2 cellular contexts compared by ENCODE assay signal in the genomic region with DNA sequence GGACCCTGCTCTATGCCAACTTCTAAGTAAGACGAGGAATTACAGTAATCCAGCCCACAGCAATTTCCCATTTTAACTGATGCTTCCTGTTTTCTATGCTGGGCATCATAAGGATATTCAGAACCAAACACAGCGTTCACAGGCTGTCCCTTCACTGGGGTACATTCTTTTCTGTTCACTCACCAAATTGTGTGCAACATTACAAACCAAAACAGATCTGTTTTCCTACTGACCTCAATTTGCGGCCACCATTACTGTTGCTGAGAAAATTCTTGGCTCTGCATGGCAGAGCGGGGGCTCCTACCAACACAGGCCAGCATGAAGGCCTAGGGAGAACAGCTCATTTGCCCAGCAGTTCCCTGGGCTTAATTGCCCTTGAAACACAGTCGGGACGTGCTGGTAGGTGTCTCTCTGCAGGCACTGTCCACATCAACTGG.
TF ChIP-seq lines count a peak whose summit lies in the region.

No MANE protein-coding gene starts in this region.

TF ChIP-seq in IMR-90, 13 proteins besides CTCF, POLR2A, EP300 and RAD21:
- TF ChIP-seq MAZ (IDR thresholded peaks at IDR 0.05; ENCODE audit: borderline replicate concordance, low read depth, low read length) (peak; percentile 63; the same call in 1 of the 2 replicates), MAFK (IDR thresholded peaks at IDR 0.05; ENCODE audit: low read depth, low read length) (no peak), RCOR1 (IDR thresholded peaks at IDR 0.05; ENCODE audit: insufficient replicate concordance, low read length) (peak; percentile 22), CEBPB (IDR thresholded peaks at IDR 0.05; ENCODE audit: low read depth, low read length) (peak; percentile 87), SMC3 (IDR thresholded peaks at IDR 0.05; ENCODE audit: low read depth, low read length) (no peak), MXI1 (IDR thresholded peaks at IDR 0.05; ENCODE audit: borderline replicate concordance, low read depth, low read length) (no peak), FOS (IDR thresholded peaks at IDR 0.05; ENCODE audit: low read depth, low read length) (peak; percentile 45; the same call in 1 of the 2 replicates), NFE2L2 (IDR thresholded peaks at IDR 0.05; ENCODE audit: low read depth, low read length) (no peak), ELK1 (IDR thresholded peaks at IDR 0.05; ENCODE audit: borderline replicate concordance, low read depth, low read length) (no peak), BHLHE40 (IDR thresholded peaks at IDR 0.05; ENCODE audit: low read depth, low read length) (no peak), RFX5 (IDR thresholded peaks at IDR 0.05; ENCODE audit: low read depth, low read length) (no peak)
- TF ChIP-seq, protein P1, sequence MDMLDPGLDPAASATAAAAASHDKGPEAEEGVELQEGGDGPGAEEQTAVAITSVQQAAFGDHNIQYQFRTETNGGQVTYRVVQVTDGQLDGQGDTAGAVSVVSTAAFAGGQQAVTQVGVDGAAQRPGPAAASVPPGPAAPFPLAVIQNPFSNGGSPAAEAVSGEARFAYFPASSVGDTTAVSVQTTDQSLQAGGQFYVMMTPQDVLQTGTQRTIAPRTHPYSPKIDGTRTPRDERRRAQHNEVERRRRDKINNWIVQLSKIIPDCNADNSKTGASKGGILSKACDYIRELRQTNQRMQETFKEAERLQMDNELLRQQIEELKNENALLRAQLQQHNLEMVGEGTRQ (IDR thresholded peaks at IDR 0.05; ENCODE audit: low read depth, low read length): no peak

TF ChIP-seq in GM12878, 131 proteins besides CTCF, POLR2A, EP300 and RAD21:
- no peak for TF ChIP-seq JUND (IDR thresholded peaks at IDR 0.05; ENCODE audit: low read depth, low read length)
- TF ChIP-seq NR2F1 (conservative IDR thresholded peaks at IDR 0.05): no peak
- TF ChIP-seq NR2C1 (IDR thresholded peaks at IDR 0.05): no peak
- TF ChIP-seq IRF3 (IDR thresholded peaks at IDR 0.05): no peak
- TF ChIP-seq, protein P2, sequence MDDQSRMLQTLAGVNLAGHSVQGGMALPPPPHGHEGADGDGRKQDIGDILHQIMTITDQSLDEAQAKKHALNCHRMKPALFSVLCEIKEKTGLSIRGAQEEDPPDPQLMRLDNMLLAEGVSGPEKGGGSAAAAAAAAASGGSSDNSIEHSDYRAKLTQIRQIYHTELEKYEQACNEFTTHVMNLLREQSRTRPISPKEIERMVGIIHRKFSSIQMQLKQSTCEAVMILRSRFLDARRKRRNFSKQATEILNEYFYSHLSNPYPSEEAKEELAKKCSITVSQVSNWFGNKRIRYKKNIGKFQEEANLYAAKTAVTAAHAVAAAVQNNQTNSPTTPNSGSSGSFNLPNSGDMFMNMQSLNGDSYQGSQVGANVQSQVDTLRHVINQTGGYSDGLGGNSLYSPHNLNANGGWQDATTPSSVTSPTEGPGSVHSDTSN (IDR thresholded peaks at IDR 0.05; ENCODE audit: insufficient replicate concordance, low read depth, low read length): peak; percentile 19
- no peak for TF ChIP-seq NBN (IDR thresholded peaks at IDR 0.05)
- TF ChIP-seq NR2C2 (IDR thresholded peaks at IDR 0.05; ENCODE audit: borderline replicate concordance, control insufficient read depth, insufficient read length, low read depth): no peak
- no peak for TF ChIP-seq MYB (IDR thresholded peaks at IDR 0.05; ENCODE audit: borderline replicate concordance, low read depth, low read length)
TF ChIP-seq in GM12878: peak in this region for 1.
